In the genomic region with DNA sequence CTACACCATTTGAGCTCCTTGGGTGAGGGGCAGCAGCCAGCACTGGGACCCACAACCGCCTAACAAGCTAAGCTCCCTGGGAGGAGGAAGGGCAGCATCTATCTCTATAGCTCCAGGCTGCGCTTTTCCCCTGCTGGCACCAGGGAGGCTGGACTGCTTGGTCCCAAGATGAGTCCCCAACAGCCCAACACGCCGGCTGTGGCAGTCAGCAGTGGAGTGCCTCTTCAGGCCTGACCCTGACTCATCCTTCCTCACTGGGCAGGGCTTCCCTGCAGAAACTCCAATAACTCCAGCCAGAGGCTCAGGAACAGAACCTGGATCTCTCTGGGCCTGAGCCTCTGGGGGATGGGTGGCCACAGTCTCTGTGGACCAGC, we compare ENCODE assay signal across 12 cellular contexts.
DNase-seq lines count a peak whose midpoint lies in the region; ATAC-seq, FAIRE-seq and TF ChIP-seq lines count a peak whose summit lies in the region.
"Had no signal": no experiment of that assay in that cellular context is flagged by ENCODE, and none has a peak within 500 bp of the region (broad histone marks: within the 10 kb centered on the region; RNA-seq: fewer than 3 reads in every experiment).

No MANE protein-coding gene starts in this region.

- no peak overlapping the region for H3K4me3 Mint-ChIP-seq in CD4-positive, alpha-beta memory T cell

- H2AFZ ChIP-seq in PC-3 (ENCODE audit: low read length), result peak overlapping the region; percentile 97

- peaks cover 6% of the 10 kb centered on the region; the same call in 1 of the 2 replicates for H3K4me1 ChIP-seq in PC-3 (ENCODE audit: insufficient read depth, low read length)
- no peaks in the 10 kb centered on the region for H3K4me1 ChIP-seq in CD4-positive, alpha-beta memory T cell (ENCODE audit: insufficient read depth, low read length)

- no peak for TF ChIP-seq CTCF in PC-3 (conservative IDR thresholded peaks at IDR 0.05; ENCODE audit: low read depth, low read length)

- no peaks in the 10 kb centered on the region for H3K9me3 ChIP-seq in PC-3 (ENCODE audit: low read length)
- H3K9me3 ChIP-seq in CD4-positive, alpha-beta memory T cell (ENCODE audit: control insufficient read depth in 1 of 2, low read length in 2 of 2), result no peaks in the 10 kb centered on the region

- POLR2A ChIA-PET in PC-3 (lab: Charles Lee; ENCODE audit: unreplicated experiment), result no interaction called here
- POLR2A ChIA-PET in CD4-positive, alpha-beta memory T cell (lab: Charles Lee; ENCODE audit: partially characterized antibody), result no interaction called here

- no peaks in the 10 kb centered on the region for H3F3A ChIP-seq in PC-3 (ENCODE audit: low read length, unreplicated experiment)

- FAIRE-seq in GM12892 (lab: Jason Lieb, UNC), result no peak
- FAIRE-seq: GM12878 had no signal

- peak overlapping the region; percentile 95 for H3K4me2 ChIP-seq in PC-3 (ENCODE audit: low read length)

- no peak overlapping the region for H3K27ac Mint-ChIP-seq in CD4-positive, alpha-beta memory T cell

- TF ChIP-seq POLR2A in GM12892 (IDR thresholded peaks at IDR 0.05; ENCODE audit: low read depth, low read length), result no peak; the same call in 1 of the 2 replicates

- H3K36me3 Mint-ChIP-seq in CD4-positive, alpha-beta memory T cell, result peaks cover 0 to 1% of the 10 kb centered on the region in 2 donors

- ATAC-seq in PC-3, result no peak

- H3K36me3 ChIP-seq in PC-3 (ENCODE audit: low read depth, low read length), result no peaks in the 10 kb centered on the region
- no peaks in the 10 kb centered on the region for H3K36me3 ChIP-seq in CD4-positive, alpha-beta memory T cell (ENCODE audit: insufficient read depth, low read length)

- no peaks in the 10 kb centered on the region for H3K9me2 ChIP-seq in PC-3 (replicated peaks; ENCODE audit: low read length)

- H3K27me3 Mint-ChIP-seq in CD4-positive, alpha-beta memory T cell, result no peaks in the 10 kb centered on the region

- no peaks in the 10 kb centered on the region for H4K20me1 ChIP-seq in PC-3 (ENCODE audit: low read length)

- no peak overlapping the region for H3K27ac ChIP-seq in PC-3 (ENCODE audit: low read length)
- no peak overlapping the region for H3K27ac ChIP-seq in CD4-positive, alpha-beta memory T cell (ENCODE audit: low read depth, low read length)

- CTCF ChIA-PET in PC-3 (lab: Charles Lee), result no interaction called here
- CTCF ChIA-PET in CD4-positive, alpha-beta memory T cell (lab: Charles Lee; ENCODE audit: partially characterized antibody), result no interaction called here

- H3K79me2 ChIP-seq in PC-3 (ENCODE audit: low read length), result no peaks in the 10 kb centered on the region

- H3K4me3 ChIP-seq in PC-3 (ENCODE audit: low read length), result peak overlapping the region; percentile 92
- no peak overlapping the region for H3K4me3 ChIP-seq in CD4-positive, alpha-beta memory T cell (ENCODE audit: low read length in 2 of 2)
- H3K4me3 ChIP-seq: GM12878 had no signal

- DNase-seq in Daoy (ENCODE audit: low read depth) (peak; percentile 52), HK-2 (ENCODE audit: unreplicated experiment) (peak; percentile 62), PC-3 (peak; percentile 1), kidney tubule cell (ENCODE audit: low spot score) (peak; percentile 78), NCI-H1092 (lab: John Stamatoyannopoulos, UW) (no peak), GM12892 (ENCODE audit: insufficient read length) (no peak)
- DNase-seq in stimulated activated naive CD4-positive, alpha-beta T cell (lab: John Stamatoyannopoulos, UW), result no peak
- no peak for DNase-seq in CD4-positive, alpha-beta memory T cell
- DNase-seq: DMS 273 treated with DMSO at 0.1 percent for 48 hours, Kasumi-1, SIG-M5 had no signal

- BruUV-seq in PC-3 (replicated peaks; lab: Mats Ljungman, UMichigan), result no TSS peak

- intact Hi-C loops in PC-3 (cut with micrococcal nuclease), result no loop called here
- intact Hi-C loops in CD4-positive, alpha-beta memory T cell (cut with micrococcal nuclease), result no loop called here

- peaks cover 0 to 11% (median 5%) of the 10 kb centered on the region in 8 donors for H3K9me3 Mint-ChIP-seq in CD4-positive, alpha-beta memory T cell

- no peaks in the 10 kb centered on the region for H3K27me3 ChIP-seq in PC-3 (ENCODE audit: low read length)
- no peaks in the 10 kb centered on the region for H3K27me3 ChIP-seq in CD4-positive, alpha-beta memory T cell (ENCODE audit: insufficient read depth, low read length)

- H3K9ac ChIP-seq in PC-3 (ENCODE audit: low read length), result no peak overlapping the region

- peaks cover 0 to 12% (median 9%) of the 10 kb centered on the region in 4 donors for H3K4me1 Mint-ChIP-seq in CD4-positive, alpha-beta memory T cell

Comparison
In these comparisons a context has a peak if more than half of its experiments do, and no peak if none do; other contexts are left out.
1. DNase-seq: peak in Daoy (single experiment), HK-2 (single experiment), PC-3 (single experiment) and kidney tubule cell (single experiment); none in stimulated activated naive CD4-positive, alpha-beta T cell (0 of 6), CD4-positive, alpha-beta memory T cell (0 of 5), NCI-H1092 (single experiment) and GM12892 (single experiment).